ENCODE assay signal across 8 cellular contexts in genomic region chr17:73165616-73166404, GRCh38. TPM values are rescaled to one million over a fixed set of nuclear protein-coding genes. Genes with fewer than 3 reads are reported as not detected.
A peak's percentile ranks its signal among the peaks of the same experiment; 100 is the strongest.
DNase-seq lines count a peak whose midpoint lies in the region; ATAC-seq lines count a peak whose summit lies in the region.

No MANE protein-coding gene starts in this region.

- H3K4me1 ChIP-seq in iPS-18a (ENCODE audit: control insufficient read depth, low read depth, low read length) = peaks cover 22% of the 10 kb centered on the region
- peaks cover 22% of the 10 kb centered on the region for H3K4me1 ChIP-seq in stomach smooth muscle (ENCODE audit: control insufficient read depth, insufficient read depth, low read length)

- no peak for ATAC-seq in activated T-helper 17 cell treated with anti-CD3 and anti-CD28 coated beads, Interleukin-2, amount 50 U/mL, for 72 hours (replicated peaks)
- ATAC-seq in HG03175 (IDR thresholded peaks at IDR 0.05; ENCODE audit: unreplicated experiment) = no peak

- H3K27me3 Mint-ChIP-seq in T-helper 2 cell treated with Interferon-gamma antibody and Interleukin-4, amounts not matched to agents 5 μg/mL and 100 μg/mL, for 36 hours (ENCODE audit: low read depth) = peaks cover 66% of the 10 kb centered on the region
- H3K27me3 Mint-ChIP-seq in activated T-helper 17 cell treated with anti-CD3 and anti-CD28 coated beads, Interleukin-2, amount 50 U/mL, for 72 hours = peaks cover 54% of the 10 kb centered on the region

- peaks cover 21% of the 10 kb centered on the region for H3K4me1 Mint-ChIP-seq in T-helper 2 cell treated with Interferon-gamma antibody and Interleukin-4, amounts not matched to agents 5 μg/mL and 100 μg/mL, for 36 hours (ENCODE audit: low read depth)
- peaks cover 19% of the 10 kb centered on the region for H3K4me1 Mint-ChIP-seq in activated T-helper 17 cell treated with anti-CD3 and anti-CD28 coated beads, Interleukin-2, amount 50 U/mL, for 72 hours

- no peaks in the 10 kb centered on the region for H3K9me3 Mint-ChIP-seq in T-helper 2 cell treated with Interferon-gamma antibody and Interleukin-4, amounts not matched to agents 5 μg/mL and 100 μg/mL, for 36 hours
- no peaks in the 10 kb centered on the region for H3K9me3 Mint-ChIP-seq in activated T-helper 17 cell treated with anti-CD3 and anti-CD28 coated beads, Interleukin-2, amount 50 U/mL, for 72 hours

- H3K27ac ChIP-seq in iPS-18a (ENCODE audit: low read length) (no peak overlapping the region), stomach smooth muscle (ENCODE audit: low read length) (no peak overlapping the region)

- H3K36me3 ChIP-seq in iPS-18a (ENCODE audit: control insufficient read depth, low read depth, low read length) = no peaks in the 10 kb centered on the region
- no peaks in the 10 kb centered on the region for H3K36me3 ChIP-seq in stomach smooth muscle (ENCODE audit: control insufficient read depth in 2 of 2, insufficient read depth in 2 of 2, low read length in 2 of 2)

- H3K27me3 ChIP-seq in iPS-18a (ENCODE audit: control insufficient read depth, insufficient read depth, low read length) (peaks cover 54% of the 10 kb centered on the region), stomach smooth muscle (ENCODE audit: control insufficient read depth in 1 of 2, insufficient read depth in 2 of 2, low read length in 2 of 2) (peaks cover 47 to 48% of the 10 kb centered on the region in 2 donors)

- H3K36me3 Mint-ChIP-seq in T-helper 2 cell treated with Interferon-gamma antibody and Interleukin-4, amounts not matched to agents 5 μg/mL and 100 μg/mL, for 36 hours (ENCODE audit: low read depth) = no peaks in the 10 kb centered on the region
- peaks cover 5% of the 10 kb centered on the region for H3K36me3 Mint-ChIP-seq in activated T-helper 17 cell treated with anti-CD3 and anti-CD28 coated beads, Interleukin-2, amount 50 U/mL, for 72 hours (ENCODE audit: low read depth)

- H3K9me3 ChIP-seq in iPS-18a (ENCODE audit: control insufficient read depth, low read depth, low read length) (no peaks in the 10 kb centered on the region), stomach smooth muscle (ENCODE audit: control insufficient read depth in 2 of 2, low read length in 2 of 2) (no peaks in the 10 kb centered on the region)

- H3K4me3 Mint-ChIP-seq in T-helper 2 cell treated with Interferon-gamma antibody and Interleukin-4, amounts not matched to agents 5 μg/mL and 100 μg/mL, for 36 hours = peak overlapping the region; percentile 42
- peak overlapping the region; percentile 73 for H3K4me3 Mint-ChIP-seq in activated T-helper 17 cell treated with anti-CD3 and anti-CD28 coated beads, Interleukin-2, amount 50 U/mL, for 72 hours

- no peak for DNase-seq in T-helper 2 cell treated with Interferon-gamma antibody and Interleukin-4, amounts not matched to agents 5 μg/mL and 100 μg/mL, for 36 hours (ENCODE audit: low spot score)
- no peak for DNase-seq in T-helper 2 cell
- no peak for DNase-seq in NCI-H1694 (lab: John Stamatoyannopoulos, UW)
- no peak for DNase-seq in mucosa of gallbladder (ENCODE audit: low spot score)

- H3K4me3 ChIP-seq in iPS-18a (ENCODE audit: low read length) (peak overlapping the region; percentile 82), stomach smooth muscle (ENCODE audit: low read length in 2 of 2) (peak overlapping the region; percentile 33 to 55)

- H3K27ac Mint-ChIP-seq in T-helper 2 cell treated with Interferon-gamma antibody and Interleukin-4, amounts not matched to agents 5 μg/mL and 100 μg/mL, for 36 hours = no peak overlapping the region
- no peak overlapping the region for H3K27ac Mint-ChIP-seq in activated T-helper 17 cell treated with anti-CD3 and anti-CD28 coated beads, Interleukin-2, amount 50 U/mL, for 72 hours

- H3K9ac ChIP-seq in iPS-18a (ENCODE audit: low read length) (no peak overlapping the region), stomach smooth muscle (ENCODE audit: low read length in 2 of 2) (no peak overlapping the region)

RNA-seq across cellular contexts. Expression of gene SSTR2, which starts 1.0 kb away (rescaled TPM):
- total RNA-seq in activated T-helper 17 cell treated with anti-CD3 and anti-CD28 coated beads, Interleukin-2, amount 50 U/mL, for 72 hours = under 1 TPM; 0.04 to 0.90 TPM
- total RNA-seq in mucosa of gallbladder = 0.14 TPM

RNA-seq across cellular contexts. Expression of gene COG1, which starts 27.0 kb away (rescaled TPM):
- total RNA-seq in activated T-helper 17 cell treated with anti-CD3 and anti-CD28 coated beads, Interleukin-2, amount 50 U/mL, for 72 hours = 10 to 100 TPM; 22.5 to 27.3 TPM
- total RNA-seq in mucosa of gallbladder = 50.6 TPM
